ENCODE assay signal across 13 cellular contexts in the genomic region with DNA sequence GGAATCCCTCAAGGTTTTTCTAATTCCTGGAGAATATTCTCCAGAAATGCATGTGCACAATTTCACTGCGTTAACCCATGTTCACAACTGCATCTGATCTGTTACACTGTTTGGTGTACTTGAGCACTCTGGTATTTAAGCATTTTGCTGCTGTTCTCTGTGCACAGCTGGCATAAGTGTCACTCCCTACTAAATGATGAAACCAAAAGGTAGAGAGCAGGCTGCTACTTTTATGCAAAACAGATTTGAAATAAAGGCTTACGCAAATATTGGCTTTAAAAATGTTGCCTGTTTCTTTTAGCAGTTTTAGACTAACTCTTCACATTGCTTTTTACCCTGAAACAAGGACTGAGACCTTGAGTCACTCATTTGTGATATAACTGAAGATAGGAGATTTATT. TPM values are rescaled to one million over a fixed set of nuclear protein-coding genes. Genes with fewer than 3 reads are reported as not detected.
"Had no signal": no experiment of that assay in that cellular context is flagged by ENCODE, and none has a peak within 500 bp of the region (broad histone marks: within the 10 kb centered on the region; RNA-seq: fewer than 3 reads in every experiment).

No MANE protein-coding gene starts in this region.

- H3K27me3 Mint-ChIP-seq: naive thymus-derived CD8-positive, alpha-beta T cell had no signal

- H3K4me1 ChIP-seq: breast epithelium, lower lobe of right lung had no signal

- H3K27me3 ChIP-seq: breast epithelium, dorsolateral prefrontal cortex had no signal

- H3K4me3 Mint-ChIP-seq: immature natural killer cell; naive thymus-derived CD8-positive, alpha-beta T cell had no signal

- H3K4me3 ChIP-seq: breast epithelium, dorsolateral prefrontal cortex, lower lobe of right lung had no signal

- ATAC-seq: lower lobe of right lung; naive thymus-derived CD8-positive, alpha-beta T cell; right cardiac atrium had no signal

- H3K9me3 Mint-ChIP-seq: immature natural killer cell; naive thymus-derived CD8-positive, alpha-beta T cell had no signal

- DNase-seq: activated CD8-positive, alpha-beta memory T cell treated with anti-CD3 and anti-CD28 coated beads for 24 hours; activated effector memory CD4-positive, alpha-beta T cell treated with anti-CD3 and anti-CD28 coated beads, Interleukin-2, amount 50 U/mL, for 16 hours; aorta; dorsolateral prefrontal cortex; immature natural killer cell; lower lobe of right lung; naive thymus-derived CD8-positive, alpha-beta T cell; nucleus accumbens; right cardiac atrium; stimulated activated naive CD4-positive, alpha-beta T cell had no signal

- H3K27ac ChIP-seq: breast epithelium, lower lobe of right lung, VCaP had no signal

- H3K36me3 ChIP-seq: breast epithelium had no signal

- H3K9me3 ChIP-seq: breast epithelium, lower lobe of right lung had no signal

RNA-seq across cellular contexts. Expression of a gene that starts 41.7 kb away (rescaled TPM):
- total RNA-seq: temporal lobe had no signal
